Comparison of ENCODE assay signal across 2 cellular contexts in the genomic region with DNA sequence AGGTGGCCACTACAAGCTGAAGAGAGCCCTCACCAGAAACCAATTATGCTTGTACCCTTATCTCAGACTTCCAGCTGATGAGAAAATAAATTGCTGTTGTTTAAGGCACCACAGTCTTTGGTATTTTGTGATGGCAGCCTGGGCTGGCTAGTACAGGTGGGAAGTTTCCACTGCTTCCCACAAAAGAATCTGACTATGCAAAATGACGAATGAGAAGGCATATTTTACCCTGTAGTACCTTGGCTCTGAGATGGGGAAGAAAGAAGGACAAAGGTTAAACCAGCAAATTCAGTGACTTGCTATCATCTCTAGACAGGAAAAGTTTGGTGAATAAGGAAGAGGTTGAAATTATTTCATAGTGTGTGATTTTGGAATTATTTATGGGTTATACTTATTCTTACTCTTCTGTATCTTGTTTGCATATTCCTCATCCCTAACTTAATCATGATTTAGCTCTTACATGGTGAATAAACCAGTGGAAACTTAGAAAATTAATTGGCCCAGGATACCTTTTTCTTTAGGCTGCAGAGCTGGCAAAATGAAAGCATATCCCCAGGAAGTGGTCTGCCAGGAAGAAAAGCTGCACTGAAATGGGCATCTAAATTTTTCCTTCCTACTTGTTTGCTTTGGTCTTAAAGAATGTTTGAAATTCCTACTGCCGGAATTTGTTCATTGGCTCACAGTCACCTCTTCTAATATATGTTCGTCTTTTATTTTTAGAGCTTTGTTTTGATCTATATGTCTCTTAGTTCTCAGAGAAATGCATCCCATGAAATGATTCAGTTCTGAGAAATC.
TF ChIP-seq lines count a peak whose summit lies in the region.

No MANE protein-coding gene starts in this region.

TF ChIP-seq in HepG2, 621 proteins besides CTCF, POLR2A, EP300 and RAD21:
- TF ChIP-seq MAFK (conservative IDR thresholded peaks at IDR 0.05 in 1 of 2, IDR thresholded peaks at IDR 0.05 in 1 of 2; ENCODE audit: low read length in 2 of 2) (0 out of 4 replicates have a peak, but pooled peaks have one; percentile 8 to 14), TEAD3 (CRISPR knock-in tag; optimal IDR thresholded peaks at IDR 0.05; ENCODE audit: borderline replicate concordance) (peak; percentile 16), SALL2 (CRISPR knock-in tag; IDR thresholded peaks at IDR 0.05) (no peak)

TF ChIP-seq in SK-N-SH treated with all-trans-retinoic acid at 6 μM for 48 hours, 23 proteins besides CTCF, POLR2A, EP300 and RAD21:
- TF ChIP-seq PATZ1 (CRISPR knock-in tag; IDR thresholded peaks at IDR 0.05; ENCODE audit: borderline replicate concordance) = no peak
- no peak for TF ChIP-seq ZFP3 (CRISPR knock-in tag; IDR thresholded peaks at IDR 0.05)
- no peak for TF ChIP-seq SNAI2 (CRISPR knock-in tag; IDR thresholded peaks at IDR 0.05)
- no peak for TF ChIP-seq ARNTL (CRISPR knock-in tag; IDR thresholded peaks at IDR 0.05; ENCODE audit: borderline replicate concordance, low read depth)
- TF ChIP-seq ZNF8 (CRISPR knock-in tag; IDR thresholded peaks at IDR 0.05) = no peak
